In genomic region chr3:151016421-151016820, GRCh38 we compare ENCODE assay signal across 28 cellular contexts. TPM values are rescaled to one million over a fixed set of nuclear protein-coding genes. Genes with fewer than 3 reads are reported as not detected.
A peak's percentile ranks its signal among the peaks of the same experiment; 100 is the strongest.
DNase-seq lines count a peak whose midpoint lies in the region; ATAC-seq, FAIRE-seq and TF ChIP-seq lines count a peak whose summit lies in the region.
"Had no signal": no experiment of that assay in that cellular context is flagged by ENCODE, and none has a peak within 500 bp of the region (broad histone marks: within the 10 kb centered on the region; RNA-seq: fewer than 3 reads in every experiment).

No MANE protein-coding gene starts in this region.

- H3K4me2 ChIP-seq in astrocyte (ENCODE audit: low read length) = no peak overlapping the region
- H3K4me2 ChIP-seq in H9 (ENCODE audit: insufficient read depth, insufficient read length, low read length) = no peak overlapping the region
- H3K4me2 ChIP-seq: BLaER1, neural progenitor cell had no signal

- H3K27me3 ChIP-seq in astrocyte (ENCODE audit: insufficient read depth, low read length) (no peaks in the 10 kb centered on the region), H9 (ENCODE audit: insufficient read depth, low read length) (no peaks in the 10 kb centered on the region), ascending aorta (no peaks in the 10 kb centered on the region)
- H3K27me3 ChIP-seq: BLaER1, neural progenitor cell, Peyer's patch, testis had no signal

- FAIRE-seq in astrocyte (lab: Jason Lieb, UNC) = peak; percentile 55
- FAIRE-seq: colon, H1, keratinocyte had no signal

- H3K79me2 ChIP-seq in astrocyte (ENCODE audit: insufficient read depth, low read length) = no peaks in the 10 kb centered on the region
- H3K79me2 ChIP-seq in H9 (ENCODE audit: insufficient read depth, low read length) = no peaks in the 10 kb centered on the region

- H3K56ac ChIP-seq in H9 (ENCODE audit: insufficient read length, low read depth, low read length) = no peak overlapping the region

- H3K4me3 ChIP-seq in astrocyte (ENCODE audit: insufficient read depth, low read depth, low read length) (no peak overlapping the region), ascending aorta (no peak overlapping the region)
- H3K4me3 ChIP-seq: BLaER1, lower lobe of right lung, neural progenitor cell, Peyer's patch, testis had no signal

- H3K36me3 Mint-ChIP-seq in astrocyte (ENCODE audit: low read depth, unreplicated experiment) (no peaks in the 10 kb centered on the region), H9 (ENCODE audit: insufficient read depth in 1 of 3, low read depth in 3 of 3) (no peaks in the 10 kb centered on the region)
- H3K36me3 Mint-ChIP-seq: neural progenitor cell; stimulated activated memory B cell treated with anti-CD40 and anti-IgM and Interleukin-4, amounts not matched to agents 10 μg/mL and 1 μg/mL and 100 μg/mL, for 72 hours had no signal

- no peak overlapping the region for H4K8ac ChIP-seq in H9 (replicated peaks; ENCODE audit: insufficient read length, low read depth, low read length)

- no peak overlapping the region for H3K9ac ChIP-seq in astrocyte (ENCODE audit: low read length)
- no peak overlapping the region for H3K9ac ChIP-seq in H9 (ENCODE audit: extremely low read depth, insufficient read length, low read length)
- H3K9ac ChIP-seq: BLaER1, neural progenitor cell had no signal

- H3T11ph ChIP-seq in H9 (ENCODE audit: low read length) = no peak overlapping the region

- H4K20me1 ChIP-seq in astrocyte (ENCODE audit: insufficient read depth, low read length) (no peaks in the 10 kb centered on the region), H9 (ENCODE audit: control insufficient read depth, insufficient read depth, insufficient read length) (no peaks in the 10 kb centered on the region)
- H4K20me1 ChIP-seq: BLaER1 had no signal

- H2BK12ac ChIP-seq in H9 (ENCODE audit: insufficient read length, low read depth, low read length) = no peak overlapping the region

- TF ChIP-seq CTCF in astrocyte (IDR thresholded peaks at IDR 0.05; ENCODE audit: insufficient read depth, low read depth, low read length) = no peak
- TF ChIP-seq CTCF in H9 (conservative IDR thresholded peaks at IDR 0.05) = no peak
- TF ChIP-seq CTCF in ascending aorta (IDR thresholded peaks at IDR 0.05) = no peak

- H3K9me3 Mint-ChIP-seq in astrocyte (ENCODE audit: unreplicated experiment) = peaks cover 2% of the 10 kb centered on the region
- H3K9me3 Mint-ChIP-seq in H9 = no peaks in the 10 kb centered on the region
- H3K9me3 Mint-ChIP-seq: endodermal cell; neural progenitor cell; stimulated activated memory B cell treated with anti-CD40 and anti-IgM and Interleukin-4, amounts not matched to agents 10 μg/mL and 1 μg/mL and 100 μg/mL, for 72 hours; T-helper 1 cell treated with Interleukin-12 subunit alpha and Interleukin-12 subunit beta and Interleukin-4 antibody, amounts not matched to agents 30 μg/mL and 1 μg/mL, for 36 hours had no signal

- no peak overlapping the region for H3K23ac ChIP-seq in H9 (ENCODE audit: insufficient read length, low read depth, low read length)

- H3K36me3 ChIP-seq in astrocyte (ENCODE audit: insufficient read depth, low read length) (no peaks in the 10 kb centered on the region), ascending aorta (no peaks in the 10 kb centered on the region)
- H3K36me3 ChIP-seq: BLaER1, lower lobe of right lung, neural progenitor cell, Peyer's patch had no signal

- H3K27me3 Mint-ChIP-seq in astrocyte (ENCODE audit: low read depth, unreplicated experiment) = no peaks in the 10 kb centered on the region
- H3K27me3 Mint-ChIP-seq in H9 (ENCODE audit: low read depth) = no peaks in the 10 kb centered on the region
- H3K27me3 Mint-ChIP-seq: progenitor cell of endocrine pancreas; stimulated activated memory B cell treated with anti-CD40 and anti-IgM and Interleukin-4, amounts not matched to agents 10 μg/mL and 1 μg/mL and 100 μg/mL, for 72 hours had no signal

- H3K4me3 Mint-ChIP-seq in astrocyte (ENCODE audit: unreplicated experiment) (no peak overlapping the region), H9 (no peak overlapping the region)
- H3K4me3 Mint-ChIP-seq: endodermal cell; neural progenitor cell; stimulated activated memory B cell treated with anti-CD40 and anti-IgM and Interleukin-4, amounts not matched to agents 10 μg/mL and 1 μg/mL and 100 μg/mL, for 72 hours; T-helper 1 cell treated with Interleukin-12 subunit alpha and Interleukin-12 subunit beta and Interleukin-4 antibody, amounts not matched to agents 30 μg/mL and 1 μg/mL, for 36 hours had no signal

- no peak overlapping the region for H3K27ac Mint-ChIP-seq in astrocyte (ENCODE audit: unreplicated experiment)
- no peak overlapping the region for H3K27ac Mint-ChIP-seq in H9
- H3K27ac Mint-ChIP-seq: endodermal cell; neural progenitor cell; progenitor cell of endocrine pancreas; stimulated activated memory B cell treated with anti-CD40 and anti-IgM and Interleukin-4, amounts not matched to agents 10 μg/mL and 1 μg/mL and 100 μg/mL, for 72 hours; T-helper 1 cell treated with Interleukin-12 subunit alpha and Interleukin-12 subunit beta and Interleukin-4 antibody, amounts not matched to agents 30 μg/mL and 1 μg/mL, for 36 hours had no signal

- H2BK20ac ChIP-seq in H9 (ENCODE audit: low read depth, low read length, poor library complexity, severe bottlenecking) = no peak overlapping the region

- H2AFZ ChIP-seq in astrocyte (ENCODE audit: low read depth, low read length) (no peak overlapping the region), H9 (ENCODE audit: low read length) (no peak overlapping the region)
- H2AFZ ChIP-seq: neural progenitor cell had no signal

- H3K79me1 ChIP-seq in H9 (ENCODE audit: insufficient read depth, low read depth, low read length, poor library complexity, severe bottlenecking) = no peaks in the 10 kb centered on the region

- H2BK120ac ChIP-seq in H9 (ENCODE audit: low read depth, low read length, poor library complexity, severe bottlenecking) = no peak overlapping the region

- H3K4me1 Mint-ChIP-seq in astrocyte (ENCODE audit: low read depth, unreplicated experiment) (no peaks in the 10 kb centered on the region), H9 (peaks cover 8 to 10% of the 10 kb centered on the region in 2 experiments)
- H3K4me1 Mint-ChIP-seq: stimulated activated memory B cell treated with anti-CD40 and anti-IgM and Interleukin-4, amounts not matched to agents 10 μg/mL and 1 μg/mL and 100 μg/mL, for 72 hours had no signal

- DNase-seq in GM04504 (ENCODE audit: low read depth) (peak; percentile 36), astrocyte (ENCODE audit: low read depth) (peak; percentile 19), fibroblast of peridontal ligament (ENCODE audit: extremely low read depth) (peak; percentile 39), left lobe of liver (ENCODE audit: low spot score) (no peak), H9 (no peak), ascending aorta (ENCODE audit: low spot score in 2 of 2) (no peak), LoVo (ENCODE audit: low spot score) (no peak)
- DNase-seq: activated CD4-positive, alpha-beta T cell treated with anti-CD3 and anti-CD28 coated beads for 48 hours; activated naive CD4-positive, alpha-beta T cell treated with anti-CD3 and anti-CD28 coated beads, Interleukin-2, amount 50 U/mL, for 16 hours; Caco-2; DND-41; endodermal cell; foreskin melanocyte; lower lobe of right lung; NCI-H2107; Peyer's patch; testis had no signal

- no peaks in the 10 kb centered on the region for H3K9me3 ChIP-seq in astrocyte (ENCODE audit: insufficient read depth, low read depth, low read length)
- no peaks in the 10 kb centered on the region for H3K9me3 ChIP-seq in H9 (ENCODE audit: control insufficient read depth, low read depth, low read length)
- no peaks in the 10 kb centered on the region for H3K9me3 ChIP-seq in ascending aorta
- H3K9me3 ChIP-seq: BLaER1, Caco-2, lower lobe of right lung, Peyer's patch, testis had no signal

- intact Hi-C loops in ascending aorta (cut with DNase I) = no loop called here

- ATAC-seq in left lobe of liver = no peak
- ATAC-seq: lower lobe of right lung; stimulated activated memory B cell treated with anti-CD40 and anti-IgM and Interleukin-4, amounts not matched to agents 10 μg/mL and 1 μg/mL and 100 μg/mL, for 72 hours had no signal

- no peak overlapping the region for H2AK5ac ChIP-seq in H9 (ENCODE audit: insufficient read length, low read length)

- H4K5ac ChIP-seq in H9 (ENCODE audit: insufficient read length, low read depth, low read length) = no peak overlapping the region

- H3K4ac ChIP-seq in H9 (ENCODE audit: low read depth, low read length) = no peak overlapping the region

- H2BK15ac ChIP-seq in H9 (ENCODE audit: low read depth, low read length) = no peak overlapping the region

- H2BK5ac ChIP-seq in H9 (ENCODE audit: insufficient read length, low read length) = no peak overlapping the region

- H4K91ac ChIP-seq in H9 (ENCODE audit: insufficient read length, low read depth, low read length) = no peak overlapping the region

- no peak overlapping the region for H3K18ac ChIP-seq in H9 (ENCODE audit: insufficient read length, low read depth, low read length)

- H3K23me2 ChIP-seq in H9 (ENCODE audit: insufficient read length, low read depth, low read length, poor library complexity, severe bottlenecking) = no peaks in the 10 kb centered on the region

- WGBS in H9 (ENCODE audit: extremely low coverage, insufficient read length, low lambda C conversion rate) = no CpG with 5 or more reads among the region's 3 CpGs

- no peak overlapping the region for H3K14ac ChIP-seq in H9 (ENCODE audit: insufficient read depth, low read length)

- no peak overlapping the region for H3K27ac ChIP-seq in astrocyte (ENCODE audit: low read depth, low read length)
- H3K27ac ChIP-seq in H9 (ENCODE audit: insufficient read length, low read depth, low read length) = no peak overlapping the region
- H3K27ac ChIP-seq in ascending aorta = no peak overlapping the region
- H3K27ac ChIP-seq: BLaER1, lower lobe of right lung, neural progenitor cell, Peyer's patch, testis had no signal

- no peaks in the 10 kb centered on the region for H3K4me1 ChIP-seq in astrocyte (ENCODE audit: insufficient read depth, low read length)
- H3K4me1 ChIP-seq in H9 (ENCODE audit: insufficient read depth, low read length) = no peaks in the 10 kb centered on the region
- H3K4me1 ChIP-seq in ascending aorta = no peaks in the 10 kb centered on the region
- H3K4me1 ChIP-seq: lower lobe of right lung, Peyer's patch, testis had no signal

RNA-seq across cellular contexts. Expression of gene CLRN1, which starts 43.9 kb away (rescaled TPM):
- not detected in 2 replicates for total RNA-seq in astrocyte
- total RNA-seq in left lobe of liver = not detected
- not detected in 2 replicates for total RNA-seq in H9 (2021)
- total RNA-seq in ascending aorta = not detected
- total RNA-seq: Caco-2, endodermal cell, lower lobe of right lung, NCI-H460, Peyer's patch, progenitor cell of endocrine pancreas, SK-MEL-5, skeletal muscle tissue had no signal

Comparison
In these comparisons a context has a peak if more than half of its experiments do, and no peak if none do; other contexts are left out.
1. DNase-seq: peak in GM04504 (single experiment), astrocyte (single experiment) and fibroblast of peridontal ligament (single experiment); none in left lobe of liver (single experiment), H9 (single experiment), ascending aorta (0 of 2) and LoVo (single experiment).